In the genomic region with DNA sequence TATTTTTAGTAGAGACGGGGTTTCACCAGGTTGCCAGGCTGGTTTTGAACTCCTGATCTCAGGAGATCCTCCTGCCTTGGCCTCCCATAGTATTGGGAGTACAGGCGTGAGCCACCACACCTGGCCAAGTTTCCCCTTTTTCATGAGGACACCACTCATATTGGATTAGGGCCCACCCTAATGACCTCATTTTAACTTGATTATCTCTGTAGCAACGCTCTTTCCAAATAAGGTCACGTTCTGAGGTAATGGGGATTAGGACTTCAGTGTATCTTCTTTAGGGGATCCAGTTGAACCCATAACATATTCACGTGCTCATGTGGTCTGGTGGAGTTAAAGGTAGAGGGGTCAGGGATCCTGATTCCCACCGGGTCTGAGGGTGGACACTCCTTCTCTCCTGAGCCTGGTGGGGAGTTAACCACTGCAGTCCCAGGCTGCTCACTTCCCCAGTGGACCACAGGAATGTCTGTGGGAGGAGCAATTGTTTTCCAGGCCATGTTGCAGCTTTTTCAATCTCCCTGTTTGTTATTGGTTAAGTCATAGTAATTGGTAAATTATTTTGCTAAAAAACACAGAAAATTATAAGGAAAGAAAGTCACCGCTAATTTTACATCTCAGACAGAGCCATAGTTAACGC, we compare ENCODE assay signal across 11 cellular contexts.
A peak's percentile ranks its signal among the peaks of the same experiment; 100 is the strongest.
DNase-seq lines count a peak whose midpoint lies in the region; ATAC-seq and TF ChIP-seq lines count a peak whose summit lies in the region.
"Had no signal": no experiment of that assay in that cellular context is flagged by ENCODE, and none has a peak within 500 bp of the region (broad histone marks: within the 10 kb centered on the region; RNA-seq: fewer than 3 reads in every experiment).

No MANE protein-coding gene starts in this region.

- H3K36me3 ChIP-seq in mesendoderm (ENCODE audit: control insufficient read depth, insufficient read depth, low read length), result no peaks in the 10 kb centered on the region

- no peak overlapping the region for H2BK120ac ChIP-seq in mesendoderm (ENCODE audit: low read depth, low read length)

- no peak for TF ChIP-seq CTCF in cardiac fibroblast (IDR thresholded peaks at IDR 0.05; ENCODE audit: low read depth, low read length)

- H4K8ac ChIP-seq in mesendoderm (ENCODE audit: low read depth, low read length), result no peak overlapping the region

- no peaks in the 10 kb centered on the region for H3K4me1 ChIP-seq in mesendoderm (ENCODE audit: control insufficient read depth, low read depth, low read length)

- H3K4ac ChIP-seq in mesendoderm (ENCODE audit: low read depth, low read length), result no peak overlapping the region

- no peak overlapping the region for H3K4me2 ChIP-seq in mesendoderm (ENCODE audit: low read length)
- H3K4me2 ChIP-seq: hepatocyte had no signal

- no peak overlapping the region for H3K27ac ChIP-seq in mesendoderm (ENCODE audit: low read depth, low read length)
- H3K27ac ChIP-seq: hepatocyte had no signal

- no peak overlapping the region for H2BK15ac ChIP-seq in mesendoderm (replicated peaks; ENCODE audit: low read depth)

- no peak overlapping the region for H2AK5ac ChIP-seq in mesendoderm (ENCODE audit: low read length)

- no peaks in the 10 kb centered on the region for H3K79me2 ChIP-seq in mesendoderm (ENCODE audit: control insufficient read depth, insufficient read depth, low read length)

- H3K4me3 ChIP-seq in cardiac fibroblast (replicated peaks in 1 of 2; ENCODE audit: low read depth in 2 of 2, low read length in 2 of 2), result no peak overlapping the region
- no peak overlapping the region for H3K4me3 ChIP-seq in mesendoderm (ENCODE audit: low read length)
- H3K4me3 ChIP-seq: hepatocyte had no signal

- no peaks in the 10 kb centered on the region for H3K27me3 ChIP-seq in mesendoderm (ENCODE audit: insufficient read depth, low read length, poor library complexity)
- H3K27me3 ChIP-seq: hepatocyte had no signal

- no peak overlapping the region for H3K23ac ChIP-seq in mesendoderm (ENCODE audit: low read length)

- no CpG with 5 or more reads among the region's 8 CpGs for WGBS in mesendoderm (ENCODE audit: extremely low coverage, insufficient coverage, low lambda C conversion rate)

- peak; percentile 80 for DNase-seq in AG08396 (ENCODE audit: low spot score)
- peak; percentile 39 for DNase-seq in LHCN-M2 (ENCODE audit: low read depth)
- DNase-seq in cardiac fibroblast (ENCODE audit: low read depth in 2 of 2), result peak; percentile 72 to 74
- DNase-seq in mesendoderm, result peak; percentile 49
- DNase-seq in activated CD4-positive, alpha-beta T cell treated with anti-CD3 and anti-CD28 coated beads, Interleukin-2, amount 50 U/mL, for 48 hours, result no peak
- no peak for DNase-seq in cerebellar nuclear complex (lab: John Stamatoyannopoulos, UW)
- DNase-seq: activated naive CD8-positive, alpha-beta T cell treated with anti-CD3 and anti-CD28 coated beads, Interleukin-2, amount 50 U/mL, for 24 hours; effector memory CD4-positive, alpha-beta T cell had no signal

- H3K18ac ChIP-seq in mesendoderm (ENCODE audit: low read length), result no peak overlapping the region

- no peak overlapping the region for H4K5ac ChIP-seq in mesendoderm (ENCODE audit: low read length)

- peak overlapping the region; percentile 38 for H3K56ac ChIP-seq in mesendoderm (ENCODE audit: low read length)

- no peak overlapping the region for H2BK5ac ChIP-seq in mesendoderm (ENCODE audit: low read length)

- ATAC-seq in GM19455 (IDR thresholded peaks at IDR 0.05; ENCODE audit: unreplicated experiment) (no peak), HG02571 (IDR thresholded peaks at IDR 0.05; ENCODE audit: unreplicated experiment) (no peak)
- ATAC-seq: activated naive CD8-positive, alpha-beta T cell treated with anti-CD3 and anti-CD28 coated beads, Interleukin-2, amount 50 U/mL, for 24 hours had no signal

- H3K9ac ChIP-seq in mesendoderm (ENCODE audit: low read length), result no peak overlapping the region

- H3K79me1 ChIP-seq in mesendoderm (ENCODE audit: low read length), result no peaks in the 10 kb centered on the region

Comparison
In these comparisons a context has a peak if more than half of its experiments do, and no peak if none do; other contexts are left out.
1. DNase-seq: peak in AG08396 (single experiment), LHCN-M2 (single experiment), cardiac fibroblast (2 of 2) and mesendoderm (single experiment); none in activated CD4-positive, alpha-beta T cell treated with anti-CD3 and anti-CD28 coated beads, Interleukin-2, amount 50 U/mL, for 48 hours (0 of 2) and cerebellar nuclear complex (0 of 2).